18 cellular contexts compared by ENCODE assay signal in the genomic region with DNA sequence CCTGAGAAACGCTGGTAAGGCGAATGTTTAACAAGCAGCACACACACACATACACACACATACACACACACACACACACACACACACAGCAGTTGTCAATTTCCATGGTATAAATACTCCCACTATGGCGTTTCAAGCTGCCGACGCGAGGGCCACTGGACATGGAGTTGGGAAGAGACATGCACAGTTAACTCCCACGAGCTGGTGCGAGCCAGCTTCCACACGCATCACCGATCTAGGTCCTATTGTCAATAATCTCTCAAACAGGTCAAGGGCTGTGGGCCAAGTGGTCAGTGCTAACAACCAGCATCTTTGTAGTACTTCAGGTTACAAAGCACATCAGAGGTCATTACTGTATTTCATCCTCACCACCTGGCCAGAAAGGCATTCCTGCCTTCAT. TPM values are rescaled to one million over a fixed set of nuclear protein-coding genes. Genes with fewer than 3 reads are reported as not detected.
A peak's percentile ranks its signal among the peaks of the same experiment; 100 is the strongest.
DNase-seq lines count a peak whose midpoint lies in the region; ATAC-seq and TF ChIP-seq lines count a peak whose summit lies in the region.
"Had no signal": no experiment of that assay in that cellular context is flagged by ENCODE, and none has a peak within 500 bp of the region (broad histone marks: within the 10 kb centered on the region; RNA-seq: fewer than 3 reads in every experiment).

No MANE protein-coding gene starts in this region.

- no peaks in the 10 kb centered on the region for H3K27me3 Mint-ChIP-seq in activated T-cell treated with anti-CD3 and anti-CD28 coated beads, Interleukin-2, amount 50 U/mL, for 24 hours
- no peaks in the 10 kb centered on the region for H3K27me3 Mint-ChIP-seq in activated T-cell treated with anti-CD3 and anti-CD28 coated beads, Interleukin-2, amount 50 U/mL, for 4 hours (ENCODE audit: low read depth)
- H3K27me3 Mint-ChIP-seq in glutamatergic neuron (ENCODE audit: unreplicated experiment), result peaks cover 2% of the 10 kb centered on the region

- peaks cover 73% of the 10 kb centered on the region for H3K4me1 ChIP-seq in OCI-LY3 (ENCODE audit: low read length)

- TF ChIP-seq CTCF in OCI-LY3 (IDR thresholded peaks at IDR 0.05; ENCODE audit: low read depth, low read length) (no peak), glutamatergic neuron (IDR thresholded peaks at IDR 0.05; ENCODE audit: partially characterized antibody, unreplicated experiment) (no peak)

- H4K20me1 ChIP-seq in OCI-LY3 (ENCODE audit: insufficient read depth, low read length), result peaks cover 44% of the 10 kb centered on the region

- H3K36me3 ChIP-seq in OCI-LY3 (replicated peaks; ENCODE audit: low read depth, low read length), result peaks cover 3% of the 10 kb centered on the region
- H3K36me3 ChIP-seq in H7 (replicated peaks; ENCODE audit: control insufficient read depth, insufficient read depth, low read length), result no peaks in the 10 kb centered on the region
- H3K36me3 ChIP-seq: Peyer's patch had no signal

- peaks cover 96% of the 10 kb centered on the region for H3K4me1 Mint-ChIP-seq in activated T-cell treated with anti-CD3 and anti-CD28 coated beads, Interleukin-2, amount 50 U/mL, for 24 hours (ENCODE audit: low read depth)
- peaks cover 94% of the 10 kb centered on the region for H3K4me1 Mint-ChIP-seq in activated T-cell treated with anti-CD3 and anti-CD28 coated beads, Interleukin-2, amount 50 U/mL, for 4 hours (ENCODE audit: low read depth)
- peaks cover 41% of the 10 kb centered on the region for H3K4me1 Mint-ChIP-seq in glutamatergic neuron (ENCODE audit: low read depth, unreplicated experiment)
- peaks cover 89% of the 10 kb centered on the region for H3K4me1 Mint-ChIP-seq in stimulated activated effector memory CD8-positive, alpha-beta T cell treated with anti-CD3 and anti-CD28 coated beads, Interleukin-12 subunit alpha, Interleukin-12 subunit beta, amount 100 ng/mL, for 72 hours

- peaks cover 2% of the 10 kb centered on the region for H3K36me3 Mint-ChIP-seq in activated T-cell treated with anti-CD3 and anti-CD28 coated beads, Interleukin-2, amount 50 U/mL, for 24 hours (ENCODE audit: low read depth)
- H3K36me3 Mint-ChIP-seq in activated T-cell treated with anti-CD3 and anti-CD28 coated beads, Interleukin-2, amount 50 U/mL, for 4 hours (ENCODE audit: insufficient read depth), result peaks cover 3% of the 10 kb centered on the region
- no peaks in the 10 kb centered on the region for H3K36me3 Mint-ChIP-seq in glutamatergic neuron (ENCODE audit: unreplicated experiment)
- peaks cover 16% of the 10 kb centered on the region for H3K36me3 Mint-ChIP-seq in stimulated activated effector memory CD8-positive, alpha-beta T cell treated with anti-CD3 and anti-CD28 coated beads, Interleukin-12 subunit alpha, Interleukin-12 subunit beta, amount 100 ng/mL, for 72 hours

- H3K27ac Mint-ChIP-seq in activated T-cell treated with anti-CD3 and anti-CD28 coated beads, Interleukin-2, amount 50 U/mL, for 24 hours, result peak overlapping the region; percentile 12
- peak overlapping the region; percentile 91 for H3K27ac Mint-ChIP-seq in glutamatergic neuron (ENCODE audit: unreplicated experiment)
- no peak overlapping the region for H3K27ac Mint-ChIP-seq in stimulated activated effector memory CD8-positive, alpha-beta T cell treated with anti-CD3 and anti-CD28 coated beads, Interleukin-12 subunit alpha, Interleukin-12 subunit beta, amount 100 ng/mL, for 72 hours
- H3K27ac Mint-ChIP-seq: activated naive CD4-positive, alpha-beta T cell treated with anti-CD3 and anti-CD28 coated beads for 36 hours had no signal

- no peaks in the 10 kb centered on the region for H3K9me3 Mint-ChIP-seq in activated T-cell treated with anti-CD3 and anti-CD28 coated beads, Interleukin-2, amount 50 U/mL, for 24 hours
- no peaks in the 10 kb centered on the region for H3K9me3 Mint-ChIP-seq in activated T-cell treated with anti-CD3 and anti-CD28 coated beads, Interleukin-2, amount 50 U/mL, for 4 hours
- no peaks in the 10 kb centered on the region for H3K9me3 Mint-ChIP-seq in glutamatergic neuron (ENCODE audit: unreplicated experiment)
- H3K9me3 Mint-ChIP-seq in stimulated activated effector memory CD8-positive, alpha-beta T cell treated with anti-CD3 and anti-CD28 coated beads, Interleukin-12 subunit alpha, Interleukin-12 subunit beta, amount 100 ng/mL, for 72 hours, result no peaks in the 10 kb centered on the region
- H3K9me3 Mint-ChIP-seq: activated naive CD4-positive, alpha-beta T cell treated with anti-CD3 and anti-CD28 coated beads for 36 hours had no signal

- H3K79me2 ChIP-seq in OCI-LY3 (ENCODE audit: low read length), result peaks cover 89% of the 10 kb centered on the region

- peak; percentile 29 for DNase-seq in activated T-cell treated with anti-CD3 and anti-CD28 coated beads, Interleukin-2, amount 50 U/mL, for 24 hours
- DNase-seq in activated T-cell treated with anti-CD3 and anti-CD28 coated beads, Interleukin-2, amount 50 U/mL, for 4 hours, result no peak
- DNase-seq in glutamatergic neuron, result no peak
- no peak for DNase-seq in stimulated activated effector memory CD8-positive, alpha-beta T cell treated with anti-CD3 and anti-CD28 coated beads, Interleukin-12 subunit alpha, Interleukin-12 subunit beta, amount 100 ng/mL, for 72 hours (ENCODE audit: low spot score in 2 of 2)
- DNase-seq in H7, result no peak
- no peak for DNase-seq in SK-N-DZ (ENCODE audit: low spot score)
- DNase-seq: activated naive CD4-positive, alpha-beta T cell treated with anti-CD3 and anti-CD28 coated beads for 36 hours; cortex of kidney; midbrain; MM.1S; NCI-H2227 treated with DMSO at 0.1 percent for 48 hours; occipital lobe; SK-N-SH; stimulated activated naive CD4-positive, alpha-beta T cell treated with Interleukin-2 at 50 U/mL for 16 hours had no signal

- H2AFZ ChIP-seq in OCI-LY3 (ENCODE audit: low read depth, low read length), result no peak overlapping the region

- H3K27ac ChIP-seq in OCI-LY3 (ENCODE audit: low read length), result peak overlapping the region; percentile 9
- H3K27ac ChIP-seq: body of pancreas had no signal

- peak overlapping the region; percentile 76 for H3K4me2 ChIP-seq in OCI-LY3 (ENCODE audit: low read length)
- H3K4me2 ChIP-seq: SK-N-SH had no signal

- H3K9ac ChIP-seq in OCI-LY3 (ENCODE audit: low read length), result no peak overlapping the region
- H3K9ac ChIP-seq: SK-N-SH had no signal

- H3K9me3 ChIP-seq in OCI-LY3 (ENCODE audit: insufficient read depth, low read length), result no peaks in the 10 kb centered on the region
- H3K9me3 ChIP-seq: body of pancreas, Peyer's patch, SK-N-SH had no signal

- H3K27me3 ChIP-seq in OCI-LY3 (ENCODE audit: low read depth, low read length), result no peaks in the 10 kb centered on the region
- no peaks in the 10 kb centered on the region for H3K27me3 ChIP-seq in H7 (ENCODE audit: control insufficient read depth, insufficient read depth, low read length)
- H3K27me3 ChIP-seq: body of pancreas, Peyer's patch had no signal

- H3K4me3 Mint-ChIP-seq in activated T-cell treated with anti-CD3 and anti-CD28 coated beads, Interleukin-2, amount 50 U/mL, for 24 hours, result no peak overlapping the region
- H3K4me3 Mint-ChIP-seq in activated T-cell treated with anti-CD3 and anti-CD28 coated beads, Interleukin-2, amount 50 U/mL, for 4 hours, result no peak overlapping the region
- H3K4me3 Mint-ChIP-seq in glutamatergic neuron (ENCODE audit: unreplicated experiment), result peak overlapping the region; percentile 39
- peak overlapping the region; percentile 66 for H3K4me3 Mint-ChIP-seq in stimulated activated effector memory CD8-positive, alpha-beta T cell treated with anti-CD3 and anti-CD28 coated beads, Interleukin-12 subunit alpha, Interleukin-12 subunit beta, amount 100 ng/mL, for 72 hours
- H3K4me3 Mint-ChIP-seq: activated naive CD4-positive, alpha-beta T cell treated with anti-CD3 and anti-CD28 coated beads for 36 hours had no signal

- no peak for ATAC-seq in activated T-cell treated with anti-CD3 and anti-CD28 coated beads, Interleukin-2, amount 50 U/mL, for 4 hours
- ATAC-seq in stimulated activated effector memory CD8-positive, alpha-beta T cell treated with anti-CD3 and anti-CD28 coated beads, Interleukin-12 subunit alpha, Interleukin-12 subunit beta, amount 100 ng/mL, for 72 hours, result no peak
- no peak for ATAC-seq in GM21515 (IDR thresholded peaks at IDR 0.05; ENCODE audit: unreplicated experiment)
- ATAC-seq: body of pancreas had no signal

- H3K4me3 ChIP-seq in OCI-LY3 (ENCODE audit: low read length) (peak overlapping the region; percentile 22; the same call in 1 of the 2 replicates), H7 (ENCODE audit: insufficient read depth, low read depth, low read length) (no peak overlapping the region)
- H3K4me3 ChIP-seq: body of pancreas, Peyer's patch had no signal

RNA-seq across cellular contexts. Expression of a gene that starts 58.9 kb away (rescaled TPM):
- total RNA-seq in activated T-cell treated with anti-CD3 and anti-CD28 coated beads, Interleukin-2, amount 50 U/mL, for 4 hours, result 1 to 10 TPM; 8.9 to 9.4 (median 9.0) TPM
- total RNA-seq in glutamatergic neuron (ENCODE audit: unreplicated experiment), result 12.8 TPM
- total RNA-seq in H7 (2014; rRNA removed; shearing (Covaris generic)), result 9.7 and 13.8 TPM in 2 replicates
- polyA plus RNA-seq in SK-N-DZ (2014; cell fraction: cytosol; rRNA removed), result 3.6 and 4.3 TPM in 2 replicates
- polyA plus RNA-seq in SK-N-DZ (2014; cell fraction: nucleus; rRNA removed), result 5.0 and 7.1 TPM in 2 replicates

Comparison
In these comparisons a context has a peak if more than half of its experiments do, and no peak if none do; other contexts are left out.
1. H3K4me3 Mint-ChIP-seq: peak in glutamatergic neuron (single experiment) and stimulated activated effector memory CD8-positive, alpha-beta T cell treated with anti-CD3 and anti-CD28 coated beads, Interleukin-12 subunit alpha, Interleukin-12 subunit beta, amount 100 ng/mL, for 72 hours (single experiment); none in activated T-cell treated with anti-CD3 and anti-CD28 coated beads, Interleukin-2, amount 50 U/mL, for 24 hours (single experiment) and activated T-cell treated with anti-CD3 and anti-CD28 coated beads, Interleukin-2, amount 50 U/mL, for 4 hours (single experiment).